ENCODE assay signal across 20 cellular contexts in the genomic region with DNA sequence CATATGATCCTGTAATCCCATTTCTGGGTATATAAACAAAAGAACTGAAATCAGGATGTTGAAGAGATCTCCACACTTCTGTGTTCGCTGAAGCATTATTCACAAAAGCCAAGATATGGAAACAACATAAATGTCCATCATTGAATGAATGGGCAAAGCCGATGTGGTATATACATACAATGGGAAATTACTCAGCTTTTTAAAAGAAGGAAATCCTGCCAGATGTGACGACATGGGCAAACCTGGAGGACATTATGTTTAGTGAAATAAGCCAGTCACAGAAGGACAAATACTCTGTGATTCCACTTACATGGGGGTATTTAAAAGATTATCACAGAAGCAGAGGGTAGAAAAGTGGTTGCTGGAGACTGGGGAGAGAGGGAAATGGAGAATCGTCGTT. TPM values are rescaled to one million over a fixed set of nuclear protein-coding genes. Genes with fewer than 3 reads are reported as not detected.
"Had no signal": no experiment of that assay in that cellular context is flagged by ENCODE, and none has a peak within 500 bp of the region (broad histone marks: within the 10 kb centered on the region; RNA-seq: fewer than 3 reads in every experiment).

No MANE protein-coding gene starts in this region.

- H3K27ac Mint-ChIP-seq: activated CD4-positive, alpha-beta T cell treated with anti-CD3 and anti-CD28 coated beads for 36 hours; activated T-helper 1 cell treated with anti-CD3 and anti-CD28 coated beads, Interleukin-12 subunit alpha, Interleukin-12 subunit beta, Interleukin-2, Interleukin-4 antibody, amounts not matched to agents 30 ng/mL and 10 ng/mL and 1 ng/mL, durations not matched to agents 14 hours and 24 hours and 36 hours; natural killer cell; stimulated activated naive CD8-positive, alpha-beta T cell treated with anti-CD3 and anti-CD28 coated beads, Interleukin-15, Interleukin-2, amounts not matched to agents 100 ng/mL and 50 ng/mL, for 24 hours; WTC11 had no signal

- H3K4me3 Mint-ChIP-seq: activated CD4-positive, alpha-beta T cell treated with anti-CD3 and anti-CD28 coated beads for 36 hours; activated T-helper 1 cell treated with anti-CD3 and anti-CD28 coated beads, Interleukin-12 subunit alpha, Interleukin-12 subunit beta, Interleukin-2, Interleukin-4 antibody, amounts not matched to agents 30 ng/mL and 10 ng/mL and 1 ng/mL, durations not matched to agents 14 hours and 24 hours and 36 hours; natural killer cell; stimulated activated naive CD8-positive, alpha-beta T cell treated with anti-CD3 and anti-CD28 coated beads, Interleukin-15, Interleukin-2, amounts not matched to agents 100 ng/mL and 50 ng/mL, for 24 hours; WTC11 had no signal

- H3K36me3 Mint-ChIP-seq: activated naive CD4-positive, alpha-beta T cell treated with anti-CD3 and anti-CD28 coated beads, Interleukin-2, amount 50 U/mL, for 72 hours; natural killer cell; WTC11 had no signal

- H3K4me1 Mint-ChIP-seq: activated CD4-positive, alpha-beta T cell treated with anti-CD3 and anti-CD28 coated beads for 36 hours; natural killer cell; WTC11 had no signal

- FAIRE-seq: bronchial epithelial cell, keratinocyte, pancreas, small intestine had no signal

- DNase-seq: activated CD4-positive, alpha-beta T cell treated with anti-CD3 and anti-CD28 coated beads for 36 hours; activated CD4-positive, alpha-beta T cell treated with anti-CD3 and anti-CD28 coated beads, Interleukin-2, amount 50 U/mL, for 48 hours; activated gamma-delta T cell treated with Interleukin-2 at 50 U/mL for 16 hours; activated T-cell treated with anti-CD3 and anti-CD28 coated beads for 4 hours; effector memory CD4-positive, alpha-beta T cell; hypothalamus; lower lobe of right lung; natural killer cell; pancreas; right lobe of liver; small intestine; stimulated activated CD4-positive, alpha-beta T cell treated with anti-CD3 and anti-CD28 coated beads, Interleukin-15, amount 100 ng/mL, for 24 hours; stimulated activated CD4-positive, alpha-beta T cell treated with anti-CD3 and anti-CD28 coated beads, Interleukin-2, amount 100 ng/mL, for 48 hours had no signal

- H3K9me3 Mint-ChIP-seq: activated naive CD4-positive, alpha-beta T cell treated with anti-CD3 and anti-CD28 coated beads, Interleukin-2, amount 50 U/mL, for 72 hours; activated T-helper 1 cell treated with anti-CD3 and anti-CD28 coated beads, Interleukin-12 subunit alpha, Interleukin-12 subunit beta, Interleukin-2, Interleukin-4 antibody, amounts not matched to agents 30 ng/mL and 10 ng/mL and 1 ng/mL, durations not matched to agents 14 hours and 24 hours and 36 hours; natural killer cell; stimulated activated naive CD8-positive, alpha-beta T cell treated with anti-CD3 and anti-CD28 coated beads, Interleukin-15, Interleukin-2, amounts not matched to agents 100 ng/mL and 50 ng/mL, for 24 hours had no signal

- H3K27me3 Mint-ChIP-seq: activated CD4-positive, alpha-beta T cell treated with anti-CD3 and anti-CD28 coated beads for 36 hours; stimulated activated naive CD8-positive, alpha-beta T cell treated with anti-CD3 and anti-CD28 coated beads, Interleukin-15, Interleukin-2, amounts not matched to agents 100 ng/mL and 50 ng/mL, for 24 hours had no signal

RNA-seq across cellular contexts. Expression of gene CDNF, which starts 39.2 kb away (rescaled TPM):
- total RNA-seq: cerebellum had no signal
